13 cellular contexts compared by ENCODE assay signal in genomic region chr1:167648252-167648849, GRCh38. TPM values are rescaled to one million over a fixed set of nuclear protein-coding genes. Genes with fewer than 3 reads are reported as not detected.
A peak's percentile ranks its signal among the peaks of the same experiment; 100 is the strongest.
DNase-seq lines count a peak whose midpoint lies in the region; ATAC-seq, FAIRE-seq and TF ChIP-seq lines count a peak whose summit lies in the region.
"Had no signal": no experiment of that assay in that cellular context is flagged by ENCODE, and none has a peak within 500 bp of the region (broad histone marks: within the 10 kb centered on the region; RNA-seq: fewer than 3 reads in every experiment).

No MANE protein-coding gene starts in this region.

- no peak for TF ChIP-seq RAD21 in HepG2 (CRISPR knock-in tag; IDR thresholded peaks at IDR 0.05)

- H3K27me3 ChIP-seq in right lobe of liver (no peaks in the 10 kb centered on the region), HepG2 (ENCODE audit: control insufficient read depth in 1 of 2, insufficient read depth in 2 of 2, low read length in 2 of 2) (peaks cover 1 to 19% of the 10 kb centered on the region in 2 experiments; a peak in 3 of 5 replicates), lower lobe of right lung (ENCODE audit: low read depth) (no peaks in the 10 kb centered on the region), upper lobe of right lung (no peaks in the 10 kb centered on the region), brain microvascular endothelial cell (replicated peaks) (no peaks in the 10 kb centered on the region)
- H3K27me3 ChIP-seq: pancreas had no signal

- WGBS in right lobe of liver (ENCODE audit: insufficient coverage, low coverage, low lambda C conversion rate, missing lambda C conversion rate): 56% methylated on average over 4 of the region's 5 CpGs
- WGBS in HepG2 (ENCODE audit: low lambda C conversion rate): 25% methylated on average over 5 of the region's 5 CpGs

- TF ChIP-seq CTCF in right lobe of liver (IDR thresholded peaks at IDR 0.05) (no peak), HepG2 (CRISPR knock-in tag; IDR thresholded peaks at IDR 0.05) (no peak), lower lobe of right lung (IDR thresholded peaks at IDR 0.05) (no peak), upper lobe of right lung (IDR thresholded peaks at IDR 0.05) (no peak), brain microvascular endothelial cell (IDR thresholded peaks at IDR 0.05; ENCODE audit: low read depth, low read length, missing control alignments) (no peak)

- in situ Hi-C loops in HepG2 (cut with HindIII; ENCODE audit: extremely low pct_ligation_motif_present, low pct_unique_long_range_greater_than_20kb) (no loop called here), brain microvascular endothelial cell (cut with HindIII; ENCODE audit: low pct_ligation_motif_present, low sequenced_read_pairs) (no loop called here)

- H2AFZ ChIP-seq in HepG2 (ENCODE audit: low read length): no peak overlapping the region

- CTCF ChIA-PET in HepG2 (lab: Yijun Ruan, JAX; ENCODE audit: low intra/inter-chr PET ratio, low total read pairs): no interaction called here

- FAIRE-seq in HepG2 (lab: Jason Lieb, UNC): no peak

- H3K9me3 ChIP-seq in right lobe of liver: no peaks in the 10 kb centered on the region
- H3K9me3 ChIP-seq in HepG2 (ENCODE audit: low read length): no peaks in the 10 kb centered on the region
- H3K9me3 ChIP-seq in lower lobe of right lung: no peaks in the 10 kb centered on the region
- H3K9me3 ChIP-seq in upper lobe of right lung: no peaks in the 10 kb centered on the region
- H3K9me3 ChIP-seq: pancreas had no signal

- POLR2A ChIA-PET in HepG2 (lab: Yijun Ruan, JAX): no interaction called here

- peak in 3 of 4 donors; percentile 15 to 22 (median 21) for ATAC-seq in right lobe of liver
- ATAC-seq in HepG2: no peak
- ATAC-seq in lower lobe of right lung: peak; percentile 52 to 64
- peak; percentile 59 for ATAC-seq in upper lobe of right lung
- ATAC-seq: activated CD8-positive, alpha-beta memory T cell treated with anti-CD3 and anti-CD28 coated beads, Interleukin-2, amount 10 ng/mL, durations not matched to agents 7 days and 5 days had no signal

- peak overlapping the region; percentile 25 for H3K27ac Mint-ChIP-seq in activated T-helper 1 cell treated with anti-CD3 and anti-CD28 coated beads, Interleukin-12 subunit alpha, Interleukin-12 subunit beta, Interleukin-2, Interleukin-4 antibody, amounts not matched to agents 30 ng/mL and 10 ng/mL and 1 ng/mL, durations not matched to agents 14 hours and 24 hours and 36 hours

- H3K4me3 Mint-ChIP-seq in activated T-helper 1 cell treated with anti-CD3 and anti-CD28 coated beads, Interleukin-12 subunit alpha, Interleukin-12 subunit beta, Interleukin-2, Interleukin-4 antibody, amounts not matched to agents 30 ng/mL and 10 ng/mL and 1 ng/mL, durations not matched to agents 14 hours and 24 hours and 36 hours: no peak overlapping the region
- H3K4me3 Mint-ChIP-seq: activated CD8-positive, alpha-beta memory T cell treated with anti-CD3 and anti-CD28 coated beads, Interleukin-2, amount 10 ng/mL, durations not matched to agents 7 days and 5 days had no signal

- H3K4me3 ChIP-seq in right lobe of liver (no peak overlapping the region), HepG2 (replicated peaks in 1 of 3; ENCODE audit: insufficient read depth in 1 of 3, low read depth in 2 of 3, low read length in 3 of 3) (no peak overlapping the region), lower lobe of right lung (no peak overlapping the region), upper lobe of right lung (no peak overlapping the region), brain microvascular endothelial cell (ENCODE audit: low read depth, low read length) (no peak overlapping the region)
- H3K4me3 ChIP-seq: pancreas had no signal

- intact Hi-C loops in right lobe of liver (cut with DNase I): no loop called here
- intact Hi-C loops in HepG2 (cut with micrococcal nuclease; ENCODE audit: unreplicated experiment): no loop called here
- intact Hi-C loops in activated T-helper 1 cell treated with anti-CD3 and anti-CD28 coated beads, Interleukin-12 subunit alpha, Interleukin-12 subunit beta, Interleukin-2, Interleukin-4 antibody, amounts not matched to agents 30 ng/mL and 10 ng/mL and 1 ng/mL, durations not matched to agents 14 hours and 24 hours and 36 hours (cut with micrococcal nuclease): no loop called here
- intact Hi-C loops in lower lobe of right lung (cut with DNase I): no loop called here
- intact Hi-C loops in upper lobe of right lung (cut with DNase I): no loop called here

- H3K27me3 Mint-ChIP-seq in activated T-helper 1 cell treated with anti-CD3 and anti-CD28 coated beads, Interleukin-12 subunit alpha, Interleukin-12 subunit beta, Interleukin-2, Interleukin-4 antibody, amounts not matched to agents 30 ng/mL and 10 ng/mL and 1 ng/mL, durations not matched to agents 14 hours and 24 hours and 36 hours (ENCODE audit: insufficient read depth): no peaks in the 10 kb centered on the region
- H3K27me3 Mint-ChIP-seq: activated CD8-positive, alpha-beta memory T cell treated with anti-CD3 and anti-CD28 coated beads, Interleukin-2, amount 10 ng/mL, durations not matched to agents 7 days and 5 days had no signal

- H3K4me2 ChIP-seq in HepG2 (ENCODE audit: low read depth, low read length): no peak overlapping the region

- H3K36me3 Mint-ChIP-seq in activated T-helper 1 cell treated with anti-CD3 and anti-CD28 coated beads, Interleukin-12 subunit alpha, Interleukin-12 subunit beta, Interleukin-2, Interleukin-4 antibody, amounts not matched to agents 30 ng/mL and 10 ng/mL and 1 ng/mL, durations not matched to agents 14 hours and 24 hours and 36 hours (ENCODE audit: low read depth): peaks cover 25% of the 10 kb centered on the region

- DNase-seq in right lobe of liver (no peak), HepG2 (ENCODE audit: low spot score) (no peak), lower lobe of right lung (no peak), upper lobe of right lung (no peak), NOMO-1 treated with dmso at 0.1 percent for 144 hours (lab: John Stamatoyannopoulos, UW; ENCODE audit: unreplicated experiment) (no peak), NCI-H82 treated with DMSO at 0.1 percent for 48 hours (lab: John Stamatoyannopoulos, UW; ENCODE audit: unreplicated experiment) (no peak), brain microvascular endothelial cell (no peak)
- DNase-seq in activated T-helper 1 cell treated with anti-CD3 and anti-CD28 coated beads, Interleukin-12 subunit alpha, Interleukin-12 subunit beta, Interleukin-2, Interleukin-4 antibody, amounts not matched to agents 30 ng/mL and 10 ng/mL and 1 ng/mL, durations not matched to agents 14 hours and 24 hours and 36 hours (ENCODE audit: low spot score): no peak
- DNase-seq: activated CD8-positive, alpha-beta memory T cell treated with anti-CD3 and anti-CD28 coated beads, Interleukin-2, amount 10 ng/mL, durations not matched to agents 7 days and 5 days; amniotic stem cell; EL; NCI-H524 treated with DMSO at 0.1 percent for 48 hours; pancreas had no signal

- TF ChIP-seq EP300 in HepG2 (IDR thresholded peaks at IDR 0.05; ENCODE audit: low read depth in 2 of 2, low read length in 2 of 2): no peak
- TF ChIP-seq EP300 in HepG2 (CRISPR knock-in tag; IDR thresholded peaks at IDR 0.05; ENCODE audit: borderline replicate concordance): no peak

- no peak overlapping the region for H3K27ac ChIP-seq in right lobe of liver
- H3K27ac ChIP-seq in HepG2 (ENCODE audit: extremely low read length, insufficient read depth, low read length): no peak overlapping the region
- H3K27ac ChIP-seq in lower lobe of right lung: peak overlapping the region; percentile 51
- H3K27ac ChIP-seq in upper lobe of right lung: peak overlapping the region; percentile 45
- H3K27ac ChIP-seq in brain microvascular endothelial cell: no peak overlapping the region
- H3K27ac ChIP-seq: pancreas had no signal

- H3K79me2 ChIP-seq in HepG2 (ENCODE audit: insufficient read depth, low read length): no peaks in the 10 kb centered on the region

- H3K4me1 ChIP-seq in right lobe of liver (no peaks in the 10 kb centered on the region), HepG2 (ENCODE audit: insufficient read depth, low read length) (no peaks in the 10 kb centered on the region), lower lobe of right lung (peaks cover 41% of the 10 kb centered on the region), upper lobe of right lung (peaks cover 36% of the 10 kb centered on the region)
- H3K4me1 ChIP-seq: pancreas had no signal

- H3K4me1 Mint-ChIP-seq in activated T-helper 1 cell treated with anti-CD3 and anti-CD28 coated beads, Interleukin-12 subunit alpha, Interleukin-12 subunit beta, Interleukin-2, Interleukin-4 antibody, amounts not matched to agents 30 ng/mL and 10 ng/mL and 1 ng/mL, durations not matched to agents 14 hours and 24 hours and 36 hours (ENCODE audit: low read depth): peaks cover 64% of the 10 kb centered on the region

- H3K36me3 ChIP-seq in right lobe of liver (no peaks in the 10 kb centered on the region), HepG2 (replicated peaks in 1 of 2; ENCODE audit: control insufficient read depth in 1 of 2, insufficient read depth in 2 of 2, low read length in 2 of 2) (no peaks in the 10 kb centered on the region), lower lobe of right lung (no peaks in the 10 kb centered on the region), upper lobe of right lung (no peaks in the 10 kb centered on the region), brain microvascular endothelial cell (replicated peaks) (no peaks in the 10 kb centered on the region)
- H3K36me3 ChIP-seq: pancreas had no signal

- BruUV-seq in HepG2 (replicated peaks; lab: Mats Ljungman, UMichigan): no TSS peak

- no peak overlapping the region for H3K9ac ChIP-seq in HepG2 (ENCODE audit: insufficient read depth, low read depth, low read length)

- H3K9me3 Mint-ChIP-seq in activated T-helper 1 cell treated with anti-CD3 and anti-CD28 coated beads, Interleukin-12 subunit alpha, Interleukin-12 subunit beta, Interleukin-2, Interleukin-4 antibody, amounts not matched to agents 30 ng/mL and 10 ng/mL and 1 ng/mL, durations not matched to agents 14 hours and 24 hours and 36 hours: no peaks in the 10 kb centered on the region

- no peaks in the 10 kb centered on the region for H4K20me1 ChIP-seq in HepG2 (ENCODE audit: insufficient read depth, low read length)

- TF ChIP-seq POLR2A in right lobe of liver (IDR thresholded peaks at IDR 0.05) (no peak), HepG2 (IDR thresholded peaks at IDR 0.05; ENCODE audit: insufficient read depth in 1 of 2, low read depth in 2 of 2, low read length in 2 of 2) (no peak)

RNA-seq across cellular contexts. Expression of gene RCSD1, which starts 18.3 kb away (rescaled TPM):
- total RNA-seq in right lobe of liver (1 to 10 TPM; 2.4 to 8.4 (median 5.0) TPM), HepG2 (2016; rRNA removed; fragmentation: Illumina TruSeq; extraction: Trizol) (not detected in 2 replicates), lower lobe of right lung (20.7 TPM), upper lobe of right lung (14.8 TPM)
- not detected in 2 replicates for total RNA-seq in HepG2 (2016; cell fraction: cytosol; rRNA removed; fragmentation: Illumina TruSeq; extraction: Trizol; ENCODE audit: low read depth)
- total RNA-seq in HepG2 (2016; cell fraction: insoluble cytoplasmic fraction; rRNA removed; fragmentation: Illumina TruSeq; extraction: Trizol): not detected in 2 replicates
- not detected in 2 replicates for total RNA-seq in HepG2 (2016; cell fraction: membrane; rRNA removed; fragmentation: Illumina TruSeq; extraction: Trizol)
- total RNA-seq in HepG2 (2016; cell fraction: nucleus; rRNA removed; fragmentation: Illumina TruSeq; extraction: Trizol): not detected in 2 replicates
- polyA plus RNA-seq in HepG2 (2011; rRNA removed): not detected in 2 replicates
- not detected in 2 replicates for polyA plus RNA-seq in HepG2 (2011; cell fraction: cytosol; rRNA removed)
- not detected in 2 replicates for polyA plus RNA-seq in HepG2 (2011; cell fraction: nucleus; rRNA removed)
- polyA plus RNA-seq in HepG2 (2012): not detected in 2 replicates
- polyA plus RNA-seq in HepG2 (2016; cell fraction: cytosol; fragmentation: Illumina TruSeq; extraction: Trizol; ENCODE audit: low read depth): not detected in 2 replicates
- not detected in 2 replicates for polyA plus RNA-seq in HepG2 (2016; cell fraction: insoluble cytoplasmic fraction; fragmentation: Illumina TruSeq; extraction: Trizol; ENCODE audit: low read depth)
- polyA plus RNA-seq in HepG2 (2016; cell fraction: membrane; fragmentation: Illumina TruSeq; extraction: Trizol; ENCODE audit: low read depth): not detected in 2 replicates
- not detected in 2 replicates for polyA plus RNA-seq in HepG2 (2016; cell fraction: nucleus; fragmentation: Illumina TruSeq; extraction: Trizol; ENCODE audit: insufficient read depth, low read depth)
- polyA minus RNA-seq in HepG2 (2011; rRNA and poly(A)+ RNA removed; ENCODE audit: low replicate concordance): 0.26 and 0.32 TPM in 2 replicates
- not detected in 2 replicates for polyA minus RNA-seq in HepG2 (2011; cell fraction: cytosol; rRNA and poly(A)+ RNA removed)
- not detected in 2 replicates for polyA minus RNA-seq in HepG2 (2011; cell fraction: nucleus; rRNA and poly(A)+ RNA removed)
- total RNA-seq in activated T-helper 1 cell treated with anti-CD3 and anti-CD28 coated beads, Interleukin-12 subunit alpha, Interleukin-12 subunit beta, Interleukin-2, Interleukin-4 antibody, amounts not matched to agents 30 ng/mL and 10 ng/mL and 1 ng/mL, durations not matched to agents 14 hours and 24 hours and 36 hours: 78.6 and 81.9 TPM in 2 replicates

Comparison
In these comparisons a context has a peak if more than half of its experiments do, and no peak if none do; other contexts are left out.
1. H3K27ac ChIP-seq: peak in lower lobe of right lung (single experiment) and upper lobe of right lung (single experiment); none in right lobe of liver (0 of 3), HepG2 (single experiment) and brain microvascular endothelial cell (single experiment).